Comparison of ENCODE assay signal across 8 cellular contexts in the genomic region with DNA sequence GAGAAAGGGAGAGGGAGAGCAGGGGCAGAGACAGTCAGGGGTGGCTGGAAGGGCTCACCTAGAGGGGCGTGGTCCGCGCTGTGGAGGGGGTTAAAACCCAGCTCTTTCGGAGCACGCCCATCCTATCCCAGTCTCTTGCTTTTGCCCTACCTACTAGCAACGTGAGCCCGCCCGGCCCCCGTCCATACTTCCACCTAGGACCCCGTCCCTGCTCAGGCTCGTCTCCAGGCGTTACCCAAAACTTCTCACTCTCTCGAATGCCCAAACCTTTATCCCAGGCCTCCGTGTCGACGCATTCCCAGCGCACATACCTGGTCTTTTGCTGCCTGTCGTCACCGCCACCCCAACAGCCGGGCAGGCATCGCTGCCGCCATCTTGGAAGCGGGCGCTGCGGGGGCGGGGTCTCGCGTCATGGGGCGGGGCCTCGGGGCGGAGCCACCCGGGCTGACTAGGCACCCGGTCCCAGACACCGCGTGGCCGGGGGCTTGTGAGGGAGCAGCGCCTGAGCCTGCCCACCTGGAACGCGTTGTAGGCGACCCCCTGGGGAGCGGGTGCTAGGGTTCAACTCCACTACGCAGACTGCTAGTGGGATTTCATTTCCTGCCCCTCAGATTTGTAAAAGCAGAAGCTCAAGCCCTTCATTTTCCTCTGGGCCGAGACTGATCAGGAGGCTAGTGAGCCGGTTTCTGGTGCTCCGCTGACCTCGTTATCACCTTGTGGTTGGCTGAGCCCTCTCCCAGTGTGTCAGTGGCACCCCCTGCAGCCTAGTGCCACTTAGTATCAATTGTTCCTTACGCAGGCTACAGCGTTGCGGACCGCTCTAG. TPM values are rescaled to one million over a fixed set of nuclear protein-coding genes. Genes with fewer than 3 reads are reported as not detected.
DNase-seq lines count a peak whose midpoint lies in the region; ATAC-seq and TF ChIP-seq lines count a peak whose summit lies in the region.

Gene B4GALT3 (minus strand): TSS at position 396 of the 824 bp plus-strand sequence. CDS start 1,447 bp downstream, outside the sequence.

- peaks cover 25 to 90% (median 64%) of the 10 kb centered on the region in 6 donors for H3K4me1 ChIP-seq in spleen

- TF ChIP-seq POLR2A in GM18951 (IDR thresholded peaks at IDR 0.05; ENCODE audit: extremely low read depth, insufficient read depth, insufficient read length) (peak; percentile 91), spleen (IDR thresholded peaks at IDR 0.05) (peak; percentile 44 to 65 (median 56))

- H3K27me3 ChIP-seq in spleen (replicated peaks in 1 of 7), result no peaks in the 10 kb centered on the region

- peaks cover 0 to 39% (median 33%) of the 10 kb centered on the region in 6 donors for H3K36me3 ChIP-seq in spleen

- intact Hi-C loops in spleen (cut with DNase I; ENCODE audit: low total_unique reads), result no loop called here

- ATAC-seq in HG03159 (IDR thresholded peaks at IDR 0.05; ENCODE audit: unreplicated experiment), result peak; percentile 65

- in situ Hi-C loops in GM18951 (cut with MboI; ENCODE audit: low sequenced_read_pairs, unreplicated experiment), result no loop called here

- no peak for TF ChIP-seq CTCF in cardiac fibroblast (IDR thresholded peaks at IDR 0.05; ENCODE audit: low read depth, low read length)
- peak in 2 of 11 experiments; percentile 8 to 16 for TF ChIP-seq CTCF in spleen (IDR thresholded peaks at IDR 0.05 in 8 of 11, conservative IDR thresholded peaks at IDR 0.05 in 3 of 11)

- H3K27ac ChIP-seq in spleen, result peak within 1 kb of the TSS; percentile 79 to 95 (median 92)

- no peaks in the 10 kb centered on the region for H3K9me3 ChIP-seq in spleen

- peak within 1 kb of the TSS; percentile 96 to 98 for H3K4me3 ChIP-seq in cardiac fibroblast (replicated peaks in 1 of 2; ENCODE audit: low read depth in 2 of 2, low read length in 2 of 2)
- H3K4me3 ChIP-seq in spleen, result peak within 1 kb of the TSS; percentile 71 to 95 (median 76)

- DNase-seq in AG08395 (ENCODE audit: low spot score) (peak; percentile 96), NCI-H345 treated with DMSO at 0.1 percent for 48 hours (lab: John Stamatoyannopoulos, UW; ENCODE audit: unreplicated experiment) (peak; percentile 76), cardiac fibroblast (ENCODE audit: low read depth in 2 of 2) (peak; percentile 78 to 80), inferior parietal cortex (ENCODE audit: extremely low spot score) (peak; percentile 82), spleen (peak; percentile 98)
- DNase-seq in activated CD4-positive, CD25-positive, alpha-beta regulatory T cell treated with anti-CD3 and anti-CD28 coated beads, Interleukin-2, amount 50 U/mL, for 16 hours (ENCODE audit: low read depth, low spot score), result peak; percentile 84

- WGBS in spleen, 5 donors, result 6 to 11% (median 6%) methylated on average over 26 to 50 of the region's 50 CpGs

RNA-seq across cellular contexts. Expression of gene B4GALT3, which starts in this region (rescaled TPM):
- 10 to 100 TPM; 29.2 to 52.8 (median 35.6) TPM for total RNA-seq in spleen
- 10 to 100 TPM; 21.0 to 41.3 (median 31.8) TPM for polyA plus RNA-seq in spleen

Comparison
In these comparisons a context has a peak if more than half of its experiments do, and no peak if none do; other contexts are left out.
1. Peak in every context shown above with its lines: DNase-seq, ATAC-seq, H3K4me3 ChIP-seq and H3K27ac ChIP-seq.